ENCODE assay signal across 24 cellular contexts in genomic region chr5:131462479-131462878, GRCh38.
A peak's percentile ranks its signal among the peaks of the same experiment; 100 is the strongest.
DNase-seq lines count a peak whose midpoint lies in the region; ATAC-seq lines count a peak whose summit lies in the region.
"Had no signal": no experiment of that assay in that cellular context is flagged by ENCODE, and none has a peak within 500 bp of the region (broad histone marks: within the 10 kb centered on the region; RNA-seq: fewer than 3 reads in every experiment).

No MANE protein-coding gene starts in this region.

- peak overlapping the region in 2 of 3 donors; percentile 48 to 62 for H3K27ac Mint-ChIP-seq in CD4-positive, CD25-positive, alpha-beta regulatory T cell
- H3K27ac Mint-ChIP-seq: IgD-negative memory B cell, mesothelial cell of epicardium, nephron had no signal

- no peaks in the 10 kb centered on the region for H3K27me3 Mint-ChIP-seq in CD4-positive, CD25-positive, alpha-beta regulatory T cell
- H3K27me3 Mint-ChIP-seq: activated T-cell treated with anti-CD3 and anti-CD28 coated beads, Interleukin-2, amount 50 U/mL, for 24 hours; IgD-negative memory B cell had no signal

- peaks cover 11% of the 10 kb centered on the region for H3K4me1 ChIP-seq in CD4-positive, CD25-positive, alpha-beta regulatory T cell (ENCODE audit: control insufficient read depth, insufficient read depth, low read length, poor library complexity, severe bottlenecking)

- H3K9me3 ChIP-seq in CD4-positive, CD25-positive, alpha-beta regulatory T cell (ENCODE audit: control insufficient read depth in 2 of 2, low read length in 2 of 2), result no peaks in the 10 kb centered on the region
- H3K9me3 ChIP-seq: BE2C, upper lobe of left lung had no signal

- H3K4me3 ChIP-seq in CD4-positive, CD25-positive, alpha-beta regulatory T cell (ENCODE audit: low read depth, low read length), result no peak overlapping the region
- no peak overlapping the region for H3K4me3 ChIP-seq in Jurkat, Clone E6-1 (ENCODE audit: low read length)
- H3K4me3 ChIP-seq: upper lobe of left lung had no signal

- DNase-seq in NCI-H187 treated with DMSO at 0.1 percent for 48 hours (lab: John Stamatoyannopoulos, UW), result peak; percentile 28
- DNase-seq in NCI-H187 (lab: John Stamatoyannopoulos, UW), result no peak
- peak in 2 of 3 donors; percentile 12 to 17 for DNase-seq in CD4-positive, CD25-positive, alpha-beta regulatory T cell
- peak; percentile 79 for DNase-seq in Jurkat, Clone E6-1 (ENCODE audit: low read depth, low spot score)
- DNase-seq in dermis blood vessel endothelial cell, result peak; percentile 76
- DNase-seq in SKM-1 (lab: John Stamatoyannopoulos, UW; ENCODE audit: unreplicated experiment), result no peak
- no peak for DNase-seq in NCI-H1694 treated with DMSO at 0.1 percent for 48 hours (lab: John Stamatoyannopoulos, UW)
- DNase-seq: activated CD4-positive, CD25-positive, alpha-beta regulatory T cell; activated naive CD4-positive, alpha-beta T cell treated with Interleukin-2 at 50 U/mL for 16 hours; activated T-cell treated with anti-CD3 and anti-CD28 coated beads, Interleukin-2, amount 50 U/mL, for 24 hours; anterior cingulate cortex; BE2C; H7; head of caudate nucleus; left cardiac atrium; NCI-H2081; NCI-H524; T1000; upper lobe of left lung had no signal

- ATAC-seq in CD4-positive, CD25-positive, alpha-beta regulatory T cell (ENCODE audit: low read depth in 2 of 2), result no peak
- ATAC-seq in HG02870 (IDR thresholded peaks at IDR 0.05; ENCODE audit: unreplicated experiment), result no peak
- ATAC-seq: left cardiac atrium, SK-N-SH treated with all-trans-retinoic acid at 6 μM for 48 hours had no signal

- H3K36me3 ChIP-seq in CD4-positive, CD25-positive, alpha-beta regulatory T cell (ENCODE audit: control insufficient read depth, insufficient read depth, low read length), result peaks cover 59% of the 10 kb centered on the region

- no peaks in the 10 kb centered on the region for H3K27me3 ChIP-seq in CD4-positive, CD25-positive, alpha-beta regulatory T cell (ENCODE audit: control insufficient read depth, insufficient read depth, low read length)
- H3K27me3 ChIP-seq: BE2C, upper lobe of left lung had no signal

- peak overlapping the region; percentile 7 for H3K27ac ChIP-seq in CD4-positive, CD25-positive, alpha-beta regulatory T cell (ENCODE audit: insufficient read depth, low read length, poor library complexity, severe bottlenecking)
- H3K27ac ChIP-seq: upper lobe of left lung had no signal

- H3K36me3 Mint-ChIP-seq in CD4-positive, CD25-positive, alpha-beta regulatory T cell, result peaks cover 62% of the 10 kb centered on the region

- H3K4me1 Mint-ChIP-seq in CD4-positive, CD25-positive, alpha-beta regulatory T cell, result peaks cover 23 to 66% (median 37%) of the 10 kb centered on the region in 4 donors

- peak overlapping the region in 2 of 4 donors; percentile 6 to 54 for H3K4me3 Mint-ChIP-seq in CD4-positive, CD25-positive, alpha-beta regulatory T cell
- H3K4me3 Mint-ChIP-seq: activated T-cell treated with anti-CD3 and anti-CD28 coated beads, Interleukin-2, amount 50 U/mL, for 24 hours; IgD-negative memory B cell; mesothelial cell of epicardium; nephron had no signal

- H3K9me3 Mint-ChIP-seq in CD4-positive, CD25-positive, alpha-beta regulatory T cell, result peaks cover 0 to 7% (median 0%) of the 10 kb centered on the region in 7 donors
- H3K9me3 Mint-ChIP-seq: activated T-cell treated with anti-CD3 and anti-CD28 coated beads, Interleukin-2, amount 50 U/mL, for 24 hours; IgD-negative memory B cell; mesothelial cell of epicardium; nephron had no signal

Comparison
In these comparisons a context has a peak if more than half of its experiments do, and no peak if none do; other contexts are left out.
1. DNase-seq: peak in NCI-H187 treated with DMSO at 0.1 percent for 48 hours (single experiment), CD4-positive, CD25-positive, alpha-beta regulatory T cell (2 of 3), Jurkat, Clone E6-1 (single experiment) and dermis blood vessel endothelial cell (single experiment); none in NCI-H187 (0 of 2), SKM-1 (single experiment) and NCI-H1694 treated with DMSO at 0.1 percent for 48 hours (single experiment).